ENCODE assay signal across 17 cellular contexts in genomic region chr14:75339059-75339458, GRCh38.
A peak's percentile ranks its signal among the peaks of the same experiment; 100 is the strongest.
DNase-seq lines count a peak whose midpoint lies in the region; ATAC-seq and TF ChIP-seq lines count a peak whose summit lies in the region.
"Had no signal": no experiment of that assay in that cellular context is flagged by ENCODE, and none has a peak within 500 bp of the region (broad histone marks: within the 10 kb centered on the region; RNA-seq: fewer than 3 reads in every experiment).

No MANE protein-coding gene starts in this region.

- H4K91ac ChIP-seq in IMR-90 (ENCODE audit: insufficient read depth, low read depth, low read length) = no peak overlapping the region

- CTCF ChIA-PET in IMR-90 (lab: Yijun Ruan, JAX) = no interaction called here

- H2AK9ac ChIP-seq in IMR-90 (replicated peaks; ENCODE audit: low read depth, low read length, poor library complexity) = no peak overlapping the region

- TF ChIP-seq CTCF in IMR-90 (conservative IDR thresholded peaks at IDR 0.05; ENCODE audit: low read depth, low read length) (no peak), neutrophil (IDR thresholded peaks at IDR 0.05) (no peak), colonic mucosa (IDR thresholded peaks at IDR 0.05) (no peak)

- no peaks in the 10 kb centered on the region for H3K79me1 ChIP-seq in IMR-90 (ENCODE audit: low read depth in 1 of 2, low read length in 2 of 2)

- no peak overlapping the region for H2BK15ac ChIP-seq in IMR-90 (ENCODE audit: low read depth, low read length)

- ATAC-seq in IMR-90 (ENCODE audit: low read depth) (peak; percentile 22; the same call in 1 of the 2 replicates), GM21447 (IDR thresholded peaks at IDR 0.05; ENCODE audit: unreplicated experiment) (no peak), GM18505 (IDR thresholded peaks at IDR 0.05; ENCODE audit: unreplicated experiment) (no peak), GM21529 (IDR thresholded peaks at IDR 0.05; ENCODE audit: unreplicated experiment) (no peak)
- ATAC-seq: activated CD4-positive, CD25-positive, alpha-beta regulatory T cell treated with anti-CD3 and anti-CD28 coated beads, Interleukin-2, amount 50 U/mL, for 24 hours; T-cell had no signal

- no peaks in the 10 kb centered on the region; the same call in 1 of the 2 replicates for H3K9me3 ChIP-seq in IMR-90 (ENCODE audit: control insufficient read depth, insufficient read depth, low read length)
- no peaks in the 10 kb centered on the region for H3K9me3 ChIP-seq in neutrophil
- no peaks in the 10 kb centered on the region for H3K9me3 ChIP-seq in colonic mucosa

- intact Hi-C loops in IMR-90 (cut with micrococcal nuclease) = no loop called here
- intact Hi-C loops in colonic mucosa (cut with DNase I) = no loop called here

- no peaks in the 10 kb centered on the region for H4K20me1 ChIP-seq in IMR-90 (ENCODE audit: insufficient read depth, low read length)

- H3K27ac ChIP-seq in IMR-90 (ENCODE audit: insufficient read depth, low read length) (no peak overlapping the region), neutrophil (peak overlapping the region; percentile 92), colonic mucosa (no peak overlapping the region)
- H3K27ac ChIP-seq: C4-2B, PC-9 had no signal

- no peak overlapping the region; the same call in 1 of the 2 replicates for H3K14ac ChIP-seq in IMR-90 (replicated peaks; ENCODE audit: low read depth, low read length)

- H3K4me1 ChIP-seq in IMR-90 (ENCODE audit: control insufficient read depth, insufficient read depth, low read length) (peaks cover 7% of the 10 kb centered on the region; the same call in 1 of the 2 replicates), neutrophil (ENCODE audit: control insufficient read depth in 1 of 2, insufficient read depth in 1 of 2, low read depth in 1 of 2, low read length in 1 of 2) (peaks cover 97 to 100% of the 10 kb centered on the region in 2 experiments), colonic mucosa (no peaks in the 10 kb centered on the region)

- no peak for TF ChIP-seq RAD21 in IMR-90 (IDR thresholded peaks at IDR 0.05; ENCODE audit: low read length)

- no peak overlapping the region for H3K56ac ChIP-seq in IMR-90 (ENCODE audit: extremely low read depth, insufficient read depth, low read length)

- dilution Hi-C loops in IMR-90 (cut with HindIII; ENCODE audit: low sequenced_read_pairs, unreplicated experiment) = no loop called here

- H2AFZ ChIP-seq in IMR-90 (replicated peaks; ENCODE audit: low read length, poor library complexity) = no peak overlapping the region
- H2AFZ ChIP-seq: PC-9 had no signal

- no peak overlapping the region for H4K5ac ChIP-seq in IMR-90 (ENCODE audit: low read depth, low read length)

- H2AK5ac ChIP-seq in IMR-90 (ENCODE audit: low read depth, low read length) = no peak overlapping the region

- no peaks in the 10 kb centered on the region for H3K9me1 ChIP-seq in IMR-90 (ENCODE audit: insufficient read depth, low read length)

- no peak overlapping the region for H2BK120ac ChIP-seq in IMR-90 (ENCODE audit: low read depth, low read length)

- H3K27me3 ChIP-seq in IMR-90 (ENCODE audit: control insufficient read depth, insufficient read depth, low read length) = peaks cover 35% of the 10 kb centered on the region
- no peaks in the 10 kb centered on the region for H3K27me3 ChIP-seq in neutrophil
- H3K27me3 ChIP-seq in colonic mucosa = no peaks in the 10 kb centered on the region

- no peak overlapping the region for H3K23ac ChIP-seq in IMR-90 (ENCODE audit: low read depth, low read length)

- DNase-seq in AG20443 (ENCODE audit: low spot score) = peak; percentile 84
- DNase-seq in IMR-90 = peak; percentile 13
- DNase-seq in epidermal melanocyte (ENCODE audit: insufficient read length, low spot score) = peak; percentile 66
- no peak for DNase-seq in colonic mucosa
- DNase-seq: activated naive CD4-positive, alpha-beta T cell treated with Interleukin-2 at 50 U/mL for 16 hours; DMS79; NCI-H1417; NCI-H446 treated with DMSO at 0.1 percent for 48 hours; PC-9; T-cell had no signal

- H3K4me2 ChIP-seq in IMR-90 (ENCODE audit: low read depth, low read length) = no peak overlapping the region
- H3K4me2 ChIP-seq: PC-9 had no signal

- H3K18ac ChIP-seq in IMR-90 (ENCODE audit: low read depth, low read length) = peak overlapping the region; percentile 28; the same call in 1 of the 2 replicates

- WGBS in IMR-90 (ENCODE audit: extremely low coverage in 2 of 2, insufficient read length in 1 of 2), 2 experiments = no CpG with 5 or more reads among the region's 4 CpGs

- H3K4me3 ChIP-seq in IMR-90 (ENCODE audit: insufficient read depth, low read depth, low read length) = no peak overlapping the region
- no peak overlapping the region for H3K4me3 ChIP-seq in neutrophil (ENCODE audit: low read depth in 1 of 2, low read length in 1 of 2)
- no peak overlapping the region for H3K4me3 ChIP-seq in colonic mucosa
- H3K4me3 ChIP-seq: lung, PC-9 had no signal

- H2BK5ac ChIP-seq in IMR-90 (ENCODE audit: low read depth, low read length, poor library complexity, severe bottlenecking) = no peak overlapping the region

- TF ChIP-seq POLR2A in IMR-90 (IDR thresholded peaks at IDR 0.05; ENCODE audit: low read depth, low read length) = no peak
- TF ChIP-seq POLR2A in GM18505 (IDR thresholded peaks at IDR 0.05; ENCODE audit: borderline replicate concordance, extremely low read depth, insufficient read depth, insufficient read length) = no peak

- in situ Hi-C loops in IMR-90 (cut with MboI; ENCODE audit: low sequenced_read_pairs) = no loop called here

- no peak overlapping the region for H4K8ac ChIP-seq in IMR-90 (ENCODE audit: low read depth in 2 of 2, low read length in 2 of 2)

- H3K4ac ChIP-seq in IMR-90 (ENCODE audit: low read depth, low read length) = no peak overlapping the region

- H3K36me3 ChIP-seq in IMR-90 (ENCODE audit: control insufficient read depth, insufficient read depth, low read length) = no peaks in the 10 kb centered on the region
- no peaks in the 10 kb centered on the region for H3K36me3 ChIP-seq in neutrophil
- H3K36me3 ChIP-seq in colonic mucosa = no peaks in the 10 kb centered on the region

- no TSS peak for BruUV-seq in IMR-90 (replicated peaks; lab: Mats Ljungman, UMichigan)

- no peak overlapping the region for H2BK20ac ChIP-seq in IMR-90 (ENCODE audit: low read depth, low read length)

- H3K9ac ChIP-seq in IMR-90 (ENCODE audit: low read depth, low read length) (no peak overlapping the region), colonic mucosa (ENCODE audit: low read depth in 2 of 2, low read length in 2 of 2) (no peak overlapping the region)

- POLR2A ChIA-PET in IMR-90 (lab: Charles Lee; ENCODE audit: unreplicated experiment) = no interaction called here

TF ChIP-seq in IMR-90, 13 proteins besides CTCF, POLR2A, EP300 and RAD21:
- TF ChIP-seq BHLHE40 (IDR thresholded peaks at IDR 0.05; ENCODE audit: low read depth, low read length) (no peak), CHD1 (IDR thresholded peaks at IDR 0.05; ENCODE audit: low read depth, low read length) (no peak), CEBPB (IDR thresholded peaks at IDR 0.05; ENCODE audit: low read depth, low read length) (peak; percentile 40; the same call in 1 of the 2 replicates)
